Comparison of ENCODE assay signal across 9 cellular contexts in the genomic region with DNA sequence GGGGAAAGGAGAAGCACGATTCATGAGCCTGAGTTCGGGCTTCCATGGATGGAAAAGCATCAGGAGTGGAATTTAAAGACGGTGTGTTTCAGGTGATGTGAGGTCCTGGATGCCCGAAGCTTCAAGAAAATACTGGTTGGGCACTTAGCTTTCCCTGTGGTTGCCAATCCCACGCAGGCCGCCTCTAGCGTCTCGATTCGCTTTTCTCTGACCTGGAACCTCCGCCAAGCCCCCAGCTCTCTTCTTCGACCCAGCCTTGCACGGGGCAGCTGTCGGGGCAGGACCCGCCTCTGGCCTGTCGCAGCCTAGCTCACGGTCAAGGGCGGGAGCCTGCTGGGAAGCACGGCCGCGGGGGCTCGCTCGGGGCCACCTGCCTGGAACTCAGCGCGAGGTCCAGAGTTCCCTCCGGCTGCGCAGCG. TPM values are rescaled to one million over a fixed set of nuclear protein-coding genes. Genes with fewer than 3 reads are reported as not detected.
A peak's percentile ranks its signal among the peaks of the same experiment; 100 is the strongest.
DNase-seq lines count a peak whose midpoint lies in the region; ATAC-seq and TF ChIP-seq lines count a peak whose summit lies in the region.
"Had no signal": no experiment of that assay in that cellular context is flagged by ENCODE, and none has a peak within 500 bp of the region (broad histone marks: within the 10 kb centered on the region; RNA-seq: fewer than 3 reads in every experiment).

No MANE protein-coding gene starts in this region.

- H3K9ac ChIP-seq in mucosa of stomach (ENCODE audit: low read length), result peak overlapping the region; percentile 62

- intact Hi-C loops in heart right ventricle (cut with DNase I) (no loop called here), left cardiac atrium (cut with DNase I) (no loop called here)

- H3K36me3 ChIP-seq in heart right ventricle (peaks cover 0 to 15% (median 0%) of the 10 kb centered on the region in 9 donors), mucosa of stomach (ENCODE audit: control insufficient read depth, insufficient read depth, low read length) (no peaks in the 10 kb centered on the region), urinary bladder (ENCODE audit: insufficient read depth) (no peaks in the 10 kb centered on the region)

- H3K4me3 ChIP-seq in heart right ventricle, result peak overlapping the region; percentile 56 to 83 (median 65)
- peak overlapping the region; percentile 62 for H3K4me3 ChIP-seq in choroid plexus epithelial cell (ENCODE audit: low read depth, low read length)
- no peak overlapping the region for H3K4me3 ChIP-seq in mucosa of stomach (ENCODE audit: low read length)
- H3K4me3 ChIP-seq in urinary bladder (ENCODE audit: low read depth, low read length), result peak overlapping the region; percentile 55

- H3K4me1 ChIP-seq in heart right ventricle (peaks cover 3 to 23% (median 14%) of the 10 kb centered on the region in 9 donors), mucosa of stomach (ENCODE audit: control insufficient read depth, insufficient read depth, low read length) (no peaks in the 10 kb centered on the region), urinary bladder (ENCODE audit: insufficient read depth) (no peaks in the 10 kb centered on the region)

- H3K9me3 ChIP-seq in heart right ventricle (peaks cover 0 to 14% (median 8%) of the 10 kb centered on the region in 11 donors), mucosa of stomach (ENCODE audit: control insufficient read depth, low read length) (no peaks in the 10 kb centered on the region)

- ATAC-seq in heart right ventricle (peak in 1 of 8 donors; percentile 8), left cardiac atrium (no peak)

- peak overlapping the region in 4 of 10 donors; percentile 59 to 94 (median 60) for H3K27ac ChIP-seq in heart right ventricle
- no peak overlapping the region for H3K27ac ChIP-seq in urinary bladder (ENCODE audit: low read depth)

- WGBS in heart right ventricle, 2 donors, result 10 to 11% methylated on average over 27 of the region's 27 CpGs
- 12% methylated on average over 27 of the region's 27 CpGs for WGBS in urinary bladder

- DNase-seq in heart right ventricle (no peak), left cardiac atrium (no peak), choroid plexus epithelial cell (ENCODE audit: low read depth) (no peak), EL (no peak), medulla oblongata (ENCODE audit: extremely low spot score) (no peak), NCI-H2196 treated with DMSO at 0.1 percent for 48 hours (lab: John Stamatoyannopoulos, UW; ENCODE audit: unreplicated experiment) (no peak)

- H3K27me3 ChIP-seq in heart right ventricle (peaks cover 0 to 34% (median 23%) of the 10 kb centered on the region in 7 donors), mucosa of stomach (ENCODE audit: control insufficient read depth, insufficient read depth, low read length) (peaks cover 19% of the 10 kb centered on the region)

- TF ChIP-seq CTCF in heart right ventricle (IDR thresholded peaks at IDR 0.05) (no peak), choroid plexus epithelial cell (conservative IDR thresholded peaks at IDR 0.05; ENCODE audit: low read depth, low read length) (no peak)

RNA-seq across cellular contexts. Expression of gene TLR2, which starts 0.3 kb away (rescaled TPM):
- total RNA-seq in heart right ventricle (10 to 100 TPM in 1 of 10 donors, 1 to 10 TPM in 7, under 1 TPM in 2; 0.60 to 18.2 (median 3.3) TPM), left cardiac atrium (10 to 100 TPM; 11.5 to 15.9 TPM), urinary bladder (13.3 TPM)
- polyA plus RNA-seq in heart right ventricle (1 to 10 TPM; 2.6 to 3.1 TPM), urinary bladder (10.4 TPM)
- total RNA-seq: Daoy had no signal
